8 cellular contexts compared by ENCODE assay signal in the genomic region with DNA sequence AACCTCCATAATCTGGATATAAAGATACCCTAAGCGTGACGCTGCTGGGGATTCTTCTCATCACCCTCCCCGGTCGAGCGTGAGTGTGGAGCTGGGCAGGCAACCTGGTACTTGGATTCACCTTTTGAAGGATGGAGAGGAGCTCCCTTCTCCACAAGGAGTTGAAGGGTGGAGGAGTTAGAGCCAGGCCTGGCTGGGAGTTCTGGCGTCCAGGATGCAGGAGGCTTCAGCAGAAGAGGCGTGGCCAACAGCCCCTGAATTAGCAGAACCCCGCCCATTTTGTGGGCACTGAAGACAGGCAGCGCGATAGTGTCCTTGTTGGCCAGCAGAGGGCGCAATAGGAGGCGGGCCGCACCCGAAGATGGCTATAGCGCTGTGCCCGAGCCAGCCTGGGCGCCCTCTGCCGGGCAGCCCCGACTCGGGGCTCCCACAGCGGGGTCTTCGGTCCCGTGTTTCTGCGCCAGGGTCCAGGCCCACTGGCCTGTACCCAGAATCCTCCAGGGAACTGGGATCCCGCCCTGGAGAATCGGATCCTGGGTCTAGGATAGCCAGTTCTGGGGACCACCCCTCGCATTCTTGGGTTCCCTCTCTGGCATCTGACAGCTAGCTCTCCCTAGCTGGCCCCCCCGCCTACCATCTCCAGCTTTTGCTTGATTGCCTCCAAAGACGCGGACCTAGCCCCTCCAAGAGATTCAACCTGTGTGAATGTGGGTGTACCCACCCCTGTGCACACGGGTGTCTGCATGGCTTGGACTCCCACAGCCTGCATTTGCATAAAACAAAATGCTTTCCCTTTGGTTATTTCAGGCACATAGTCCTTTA. TPM values are rescaled to one million over a fixed set of nuclear protein-coding genes. Genes with fewer than 3 reads are reported as not detected.
DNase-seq lines count a peak whose midpoint lies in the region; ATAC-seq and TF ChIP-seq lines count a peak whose summit lies in the region.

No MANE protein-coding gene starts in this region.

- no peaks in the 10 kb centered on the region for H3K36me3 ChIP-seq in heart right ventricle

- no peaks in the 10 kb centered on the region for H3K9me3 ChIP-seq in heart right ventricle

- DNase-seq in NCI-H1694 (lab: John Stamatoyannopoulos, UW) (peak; percentile 82), T follicular helper cell (ENCODE audit: low read depth) (peak; percentile 86), heart right ventricle (peak; percentile 82 to 87), renal cortical epithelial cell (ENCODE audit: low read depth) (peak; percentile 83), cortex of kidney (lab: John Stamatoyannopoulos, UW) (no peak)
- DNase-seq in activated naive CD8-positive, alpha-beta T cell treated with anti-CD3 and anti-CD28 coated beads, Interleukin-2, amount 50 U/mL, for 16 hours (ENCODE audit: low read depth, low spot score), result peak; percentile 87

- H3K4me3 ChIP-seq in heart right ventricle, result peak overlapping the region in 7 of 10 donors; percentile 7 to 36 (median 23)

- intact Hi-C loops in heart right ventricle (cut with DNase I), result loop anchor here in 4 of 10 donors (5.0 to 10.0 kb wide), 4 partner anchors 108 to 153 kb away; a partner anchor contains a TSS

- peaks cover 2 to 40% (median 24%) of the 10 kb centered on the region in 9 donors for H3K4me1 ChIP-seq in heart right ventricle

- WGBS in heart right ventricle, 2 donors, result 17 to 18% methylated on average over 31 of the region's 31 CpGs

- peaks cover 0 to 85% (median 37%) of the 10 kb centered on the region in 7 donors for H3K27me3 ChIP-seq in heart right ventricle

- TF ChIP-seq CTCF in heart right ventricle (IDR thresholded peaks at IDR 0.05), result peak; percentile 91 to 100 (median 98)

- ATAC-seq in GM18502 (IDR thresholded peaks at IDR 0.05; ENCODE audit: poor library complexity, unreplicated experiment) (peak; percentile 81), HG02943 (IDR thresholded peaks at IDR 0.05; ENCODE audit: low read depth, unreplicated experiment) (peak; percentile 76), heart right ventricle (peak; percentile 79 to 92 (median 88))

- H3K27ac ChIP-seq in heart right ventricle, result no peak overlapping the region

RNA-seq across cellular contexts. Expression of a gene that starts 26.0 kb away (rescaled TPM):
- 10 to 100 TPM in 9 of 10 donors, 1 to 10 TPM in 1; 8.8 to 20.7 (median 13.8) TPM for total RNA-seq in heart right ventricle
- polyA plus RNA-seq in heart right ventricle, result 10 to 100 TPM; 16.2 to 28.8 TPM
- total RNA-seq in renal cortical epithelial cell, result 22.3 and 41.0 TPM in 2 replicates
